ENCODE assay signal across 9 cellular contexts in genomic region chr15:69723404-69724097, GRCh38.
A peak's percentile ranks its signal among the peaks of the same experiment; 100 is the strongest.
DNase-seq lines count a peak whose midpoint lies in the region; ATAC-seq, FAIRE-seq and TF ChIP-seq lines count a peak whose summit lies in the region.
"Had no signal": no experiment of that assay in that cellular context is flagged by ENCODE, and none has a peak within 500 bp of the region (broad histone marks: within the 10 kb centered on the region; RNA-seq: fewer than 3 reads in every experiment).

No MANE protein-coding gene starts in this region.

- H3K9me3 Mint-ChIP-seq in WTC11: peaks cover 5% of the 10 kb centered on the region
- H3K9me3 Mint-ChIP-seq in activated T-cell treated with anti-CD3 and anti-CD28 coated beads, Interleukin-2, amount 50 U/mL, for 4 hours: peaks cover 3% of the 10 kb centered on the region
- H3K9me3 Mint-ChIP-seq: activated B cell treated with CpG ODN at 0.5 μM for 24 hours; natural killer cell treated with Interleukin-12 subunit alpha and Interleukin-12 subunit beta and Interleukin-15 and Interleukin-18, amount 100 ng/mL, for 72 hours had no signal

- no peak overlapping the region for H2BK5ac ChIP-seq in neuronal stem cell (ENCODE audit: low read length)

- no peak for DNase-seq in GM12864 (ENCODE audit: low read depth)
- DNase-seq in LNCaP clone FGC (ENCODE audit: low read depth): no peak
- peak; percentile 28 for DNase-seq in WTC11 (ENCODE audit: low spot score)
- DNase-seq in neuronal stem cell (ENCODE audit: low spot score): no peak
- DNase-seq in GM12892 (ENCODE audit: insufficient read length): no peak
- no peak for DNase-seq in activated T-cell treated with anti-CD3 and anti-CD28 coated beads, Interleukin-2, amount 50 U/mL, for 4 hours
- no peak for DNase-seq in midbrain (lab: John Stamatoyannopoulos, UW)
- DNase-seq: activated B cell treated with CpG ODN at 0.5 μM for 24 hours had no signal

- no peaks in the 10 kb centered on the region for H3K79me1 ChIP-seq in neuronal stem cell (ENCODE audit: low read depth, low read length)

- no peak overlapping the region for H3K14ac ChIP-seq in neuronal stem cell (ENCODE audit: low read length)

- peaks cover 10% of the 10 kb centered on the region for H3K27me3 Mint-ChIP-seq in WTC11 (ENCODE audit: low read depth)
- peaks cover 6% of the 10 kb centered on the region for H3K27me3 Mint-ChIP-seq in activated T-cell treated with anti-CD3 and anti-CD28 coated beads, Interleukin-2, amount 50 U/mL, for 4 hours (ENCODE audit: low read depth)

- no peak overlapping the region for H4K8ac ChIP-seq in neuronal stem cell (ENCODE audit: low read depth, low read length)

- H2BK12ac ChIP-seq in neuronal stem cell (ENCODE audit: low read length): no peak overlapping the region

- ATAC-seq in WTC11: peak; percentile 74
- ATAC-seq in activated T-cell treated with anti-CD3 and anti-CD28 coated beads, Interleukin-2, amount 50 U/mL, for 4 hours: no peak
- ATAC-seq: natural killer cell treated with Interleukin-12 subunit alpha and Interleukin-12 subunit beta and Interleukin-15 and Interleukin-18, amount 100 ng/mL, for 72 hours had no signal

- POLR2A ChIA-PET in WTC11 (lab: Charles Lee): no interaction called here

- no peak overlapping the region for H3K9ac ChIP-seq in neuronal stem cell (ENCODE audit: low read depth, low read length, poor library complexity)

- H2BK15ac ChIP-seq in neuronal stem cell (ENCODE audit: low read length): no peak overlapping the region

- no peak for FAIRE-seq in GM12892 (lab: Jason Lieb, UNC)

- TF ChIP-seq CTCF in GM12864 (IDR thresholded peaks at IDR 0.05; ENCODE audit: low read depth, low read length, missing control alignments): peak; percentile 41
- TF ChIP-seq CTCF in LNCaP clone FGC (IDR thresholded peaks at IDR 0.05; ENCODE audit: control insufficient read depth, extremely low read depth, insufficient read depth): 0 out of 2 replicates have a peak, but pooled peaks have one; percentile 5
- no peak for TF ChIP-seq CTCF in WTC11 (IDR thresholded peaks at IDR 0.05)

- no peak overlapping the region for H4K91ac ChIP-seq in neuronal stem cell (ENCODE audit: low read depth, low read length, poor library complexity)

- no peak overlapping the region for H3K4me3 Mint-ChIP-seq in WTC11
- no peak overlapping the region for H3K4me3 Mint-ChIP-seq in activated T-cell treated with anti-CD3 and anti-CD28 coated beads, Interleukin-2, amount 50 U/mL, for 4 hours
- H3K4me3 Mint-ChIP-seq: activated B cell treated with CpG ODN at 0.5 μM for 24 hours had no signal

- H3K9me3 ChIP-seq in neuronal stem cell (replicated peaks in 1 of 2; ENCODE audit: control insufficient read depth in 2 of 2, insufficient read depth in 1 of 2, low read depth in 1 of 2, low read length in 2 of 2): no peaks in the 10 kb centered on the region

- peak overlapping the region; percentile 25 for H2AK5ac ChIP-seq in neuronal stem cell (ENCODE audit: low read depth, low read length)

- H3K27ac ChIP-seq in neuronal stem cell (replicated peaks; ENCODE audit: low read length): no peak overlapping the region

- H3K18ac ChIP-seq in neuronal stem cell (ENCODE audit: low read length): no peak overlapping the region

- CTCF ChIA-PET in WTC11 (lab: Charles Lee): interaction anchor here (0.7 to 2.2 kb wide), 18 partner anchors 8 to 261 kb away, joined by 3 to 11 read pairs (median 3); no protein-coding TSS in a partner anchor

- H3K4me2 ChIP-seq in neuronal stem cell (ENCODE audit: insufficient read depth, low read length, poor library complexity, severe bottlenecking): no peak overlapping the region

- peaks cover 0 to 8% (median 0%) of the 10 kb centered on the region in 3 experiments for H3K27me3 ChIP-seq in neuronal stem cell (ENCODE audit: control insufficient read depth in 3 of 3, insufficient read depth in 3 of 3, low read depth in 1 of 3, low read length in 3 of 3)

- H3K4me1 ChIP-seq in neuronal stem cell (ENCODE audit: control insufficient read depth in 2 of 2, insufficient read depth in 1 of 2, low read depth in 1 of 2, low read length in 2 of 2): peaks cover 0 to 4% of the 10 kb centered on the region in 2 donors

- peaks cover 35% of the 10 kb centered on the region for H3K4me1 Mint-ChIP-seq in WTC11
- H3K4me1 Mint-ChIP-seq in activated T-cell treated with anti-CD3 and anti-CD28 coated beads, Interleukin-2, amount 50 U/mL, for 4 hours (ENCODE audit: low read depth): peaks cover 69% of the 10 kb centered on the region

- TF ChIP-seq POLR2A in GM12892 (IDR thresholded peaks at IDR 0.05; ENCODE audit: low read depth, low read length): no peak

- H3K4me3 ChIP-seq in GM12864 (ENCODE audit: low read depth, low read length): no peak overlapping the region
- no peak overlapping the region for H3K4me3 ChIP-seq in LNCaP clone FGC (ENCODE audit: low read depth, low read length)
- no peak overlapping the region for H3K4me3 ChIP-seq in neuronal stem cell (ENCODE audit: low read length in 2 of 2)

- no CpG with 5 or more reads among the region's 7 CpGs for whole genome bisulfite sequencing in neuronal stem cell (ENCODE audit: extremely low coverage in 2 of 2, insufficient read length in 2 of 2, insufficient replicate concordance in 1 of 2), 2 donors

- H3K27ac Mint-ChIP-seq in WTC11: no peak overlapping the region
- H3K27ac Mint-ChIP-seq: activated B cell treated with CpG ODN at 0.5 μM for 24 hours had no signal

- no peak overlapping the region for H3K23ac ChIP-seq in neuronal stem cell (ENCODE audit: low read depth, low read length, poor library complexity)

- H2BK120ac ChIP-seq in neuronal stem cell (ENCODE audit: low read depth, low read length): no peak overlapping the region

- H3K4ac ChIP-seq in neuronal stem cell (ENCODE audit: low read length): no peak overlapping the region

- no peaks in the 10 kb centered on the region for H3K36me3 Mint-ChIP-seq in WTC11
- no peaks in the 10 kb centered on the region for H3K36me3 Mint-ChIP-seq in activated T-cell treated with anti-CD3 and anti-CD28 coated beads, Interleukin-2, amount 50 U/mL, for 4 hours (ENCODE audit: insufficient read depth)
- H3K36me3 Mint-ChIP-seq: natural killer cell treated with Interleukin-12 subunit alpha and Interleukin-12 subunit beta and Interleukin-15 and Interleukin-18, amount 100 ng/mL, for 72 hours had no signal

- no peaks in the 10 kb centered on the region for H3K36me3 ChIP-seq in neuronal stem cell (replicated peaks in 1 of 2; ENCODE audit: control insufficient read depth in 2 of 2, insufficient read depth in 2 of 2, low read length in 2 of 2)

- no peak overlapping the region for H2AFZ ChIP-seq in neuronal stem cell (ENCODE audit: low read length)

TF ChIP-seq in WTC11, 78 proteins besides CTCF, POLR2A, EP300 and RAD21 (continues in another document):
- TF ChIP-seq PRDM15 (CRISPR knock-in tag; IDR thresholded peaks at IDR 0.05) (no peak), ZNF532 (CRISPR knock-in tag; IDR thresholded peaks at IDR 0.05; ENCODE audit: borderline replicate concordance) (no peak), IRF2 (CRISPR knock-in tag; IDR thresholded peaks at IDR 0.05; ENCODE audit: borderline replicate concordance, low read depth) (no peak)
